In genomic region chr7:2687338-2687869, GRCh38 we compare ENCODE assay signal across 11 cellular contexts. TPM values are rescaled to one million over a fixed set of nuclear protein-coding genes. Genes with fewer than 3 reads are reported as not detected.
DNase-seq lines count a peak whose midpoint lies in the region; ATAC-seq and TF ChIP-seq lines count a peak whose summit lies in the region.
"Had no signal": no experiment of that assay in that cellular context is flagged by ENCODE, and none has a peak within 500 bp of the region (broad histone marks: within the 10 kb centered on the region; RNA-seq: fewer than 3 reads in every experiment).

No MANE protein-coding gene starts in this region.

- no peaks in the 10 kb centered on the region for H4K20me1 ChIP-seq in PC-3 (ENCODE audit: low read length)

- no peaks in the 10 kb centered on the region for H3F3A ChIP-seq in PC-3 (ENCODE audit: low read length, unreplicated experiment)

- ATAC-seq in PC-3 = peak; percentile 36
- no peak for ATAC-seq in stimulated activated effector memory CD8-positive, alpha-beta T cell treated with anti-CD3 and anti-CD28 coated beads, Interleukin-12 subunit alpha, Interleukin-12 subunit beta, amount 100 ng/mL, for 72 hours

- H2AFZ ChIP-seq in PC-3 (ENCODE audit: low read length) = peak overlapping the region; percentile 48; the same call in 1 of the 2 replicates

- POLR2A ChIA-PET in PC-3 (lab: Charles Lee; ENCODE audit: unreplicated experiment) = no interaction called here

- WGBS in spleen, 5 donors = 39 to 69% (median 47%) methylated on average over 12 to 17 of the region's 17 CpGs

- peak overlapping the region; percentile 54 for H3K4me2 ChIP-seq in PC-3 (ENCODE audit: low read length)

- no peaks in the 10 kb centered on the region for H3K9me3 Mint-ChIP-seq in stimulated activated effector memory CD8-positive, alpha-beta T cell treated with anti-CD3 and anti-CD28 coated beads, Interleukin-12 subunit alpha, Interleukin-12 subunit beta, amount 100 ng/mL, for 72 hours

- TF ChIP-seq POLR2A in spleen (IDR thresholded peaks at IDR 0.05) = no peak

- peaks cover 4% of the 10 kb centered on the region for H3K36me3 Mint-ChIP-seq in stimulated activated effector memory CD8-positive, alpha-beta T cell treated with anti-CD3 and anti-CD28 coated beads, Interleukin-12 subunit alpha, Interleukin-12 subunit beta, amount 100 ng/mL, for 72 hours

- no peaks in the 10 kb centered on the region for H3K79me2 ChIP-seq in PC-3 (ENCODE audit: low read length)

- peaks cover 26% of the 10 kb centered on the region for H3K4me1 Mint-ChIP-seq in stimulated activated effector memory CD8-positive, alpha-beta T cell treated with anti-CD3 and anti-CD28 coated beads, Interleukin-12 subunit alpha, Interleukin-12 subunit beta, amount 100 ng/mL, for 72 hours

- H3K9me2 ChIP-seq in PC-3 (replicated peaks; ENCODE audit: low read length) = no peaks in the 10 kb centered on the region

- no peaks in the 10 kb centered on the region for H3K36me3 ChIP-seq in PC-3 (ENCODE audit: low read depth, low read length)
- no peaks in the 10 kb centered on the region for H3K36me3 ChIP-seq in spleen
- H3K36me3 ChIP-seq: WERI-Rb-1 had no signal

- no peak overlapping the region for H3K27ac Mint-ChIP-seq in stimulated activated effector memory CD8-positive, alpha-beta T cell treated with anti-CD3 and anti-CD28 coated beads, Interleukin-12 subunit alpha, Interleukin-12 subunit beta, amount 100 ng/mL, for 72 hours

- H3K4me3 ChIP-seq in PC-3 (ENCODE audit: low read length) (0 out of 2 replicates have a peak overlapping the region, but pooled peaks have one; percentile 27), fibroblast of pulmonary artery (replicated peaks; ENCODE audit: low read depth, low read length) (no peak overlapping the region), spleen (peak overlapping the region in 2 of 8 donors; percentile 34 to 55)

- intact Hi-C loops in PC-3 (cut with micrococcal nuclease) = no loop called here
- intact Hi-C loops in spleen (cut with DNase I; ENCODE audit: low total_unique reads) = loop anchor here (10.0 kb wide), 1 partner anchor 213 kb away; the partner anchor contains the start of gene GRIFIN

- CTCF ChIA-PET in PC-3 (lab: Charles Lee) = no interaction called here

- no peak overlapping the region for H3K4me3 Mint-ChIP-seq in stimulated activated effector memory CD8-positive, alpha-beta T cell treated with anti-CD3 and anti-CD28 coated beads, Interleukin-12 subunit alpha, Interleukin-12 subunit beta, amount 100 ng/mL, for 72 hours

- DNase-seq in DMS 273 (lab: John Stamatoyannopoulos, UW; ENCODE audit: unreplicated experiment) (peak; percentile 59), DMS 273 treated with DMSO at 0.1 percent for 48 hours (lab: John Stamatoyannopoulos, UW) (no peak), PC-3 (no peak), fibroblast of pulmonary artery (ENCODE audit: low read depth) (peak; percentile 27), spleen (peak; percentile 87), COLO829 (ENCODE audit: low spot score) (no peak)
- DNase-seq in stimulated activated effector memory CD8-positive, alpha-beta T cell treated with anti-CD3 and anti-CD28 coated beads, Interleukin-12 subunit alpha, Interleukin-12 subunit beta, amount 100 ng/mL, for 72 hours (ENCODE audit: low spot score in 2 of 2) = no peak
- DNase-seq in activated CD8-positive, alpha-beta memory T cell treated with anti-CD3 and anti-CD28 coated beads, Interleukin-2, amount 50 U/mL, for 48 hours = no peak
- DNase-seq: NCI-H1930, WERI-Rb-1 had no signal

- peaks cover 16% of the 10 kb centered on the region for H3K27me3 ChIP-seq in PC-3 (ENCODE audit: low read length)
- peaks cover 0 to 69% (median 38%) of the 10 kb centered on the region in 7 donors for H3K27me3 ChIP-seq in spleen (replicated peaks in 1 of 7)

- H3K4me1 ChIP-seq in PC-3 (ENCODE audit: insufficient read depth, low read length) (no peaks in the 10 kb centered on the region), spleen (peaks cover 12 to 47% (median 29%) of the 10 kb centered on the region in 6 donors)

- no TSS peak for BruUV-seq in PC-3 (replicated peaks; lab: Mats Ljungman, UMichigan)

- H3K9me3 ChIP-seq in PC-3 (ENCODE audit: low read length) = no peaks in the 10 kb centered on the region
- peaks cover 0 to 6% (median 0%) of the 10 kb centered on the region in 8 donors for H3K9me3 ChIP-seq in spleen

- TF ChIP-seq CTCF in PC-3 (conservative IDR thresholded peaks at IDR 0.05; ENCODE audit: low read depth, low read length) (no peak), fibroblast of pulmonary artery (IDR thresholded peaks at IDR 0.05; ENCODE audit: low read length, missing control alignments) (no peak), spleen (IDR thresholded peaks at IDR 0.05 in 8 of 11, conservative IDR thresholded peaks at IDR 0.05 in 3 of 11) (no peak)

- H3K9ac ChIP-seq in PC-3 (ENCODE audit: low read length) = no peak overlapping the region

- H3K27ac ChIP-seq in PC-3 (ENCODE audit: low read length) (no peak overlapping the region), spleen (peak overlapping the region in 1 of 8 donors; percentile 41)
- H3K27ac ChIP-seq: 22Rv1, WERI-Rb-1 had no signal

RNA-seq across cellular contexts. Expression of gene AMZ1, which starts 0.6 kb away (rescaled TPM):
- 0.75 TPM in 1 of 2 replicates, not detected in the other for total RNA-seq in PC-3 (2014; rRNA removed)
- 1 to 10 TPM in 6 of 7 donors, under 1 TPM in 1; 0.97 to 3.4 (median 1.9) TPM for total RNA-seq in spleen
- 1 to 10 TPM in 1 of 3 donors, under 1 TPM in 2; 0.20 to 1.6 (median 0.57) TPM for polyA plus RNA-seq in spleen

RNA-seq across cellular contexts. Expression of gene TTYH3, which starts 55.6 kb away (rescaled TPM):
- total RNA-seq in PC-3 (2014; rRNA removed) (25.0 and 41.4 TPM in 2 replicates), spleen (100 to 1,000 TPM in 2 of 7 donors, 10 to 100 TPM in 5; 62.6 to 158 (median 86.0) TPM)
- 10 to 100 TPM; 11.9 to 33.0 (median 13.1) TPM for polyA plus RNA-seq in spleen

Comparison
In these comparisons a context has a peak if more than half of its experiments do, and no peak if none do; other contexts are left out.
1. DNase-seq: peak in DMS 273 (single experiment), fibroblast of pulmonary artery (single experiment) and spleen (single experiment); none in DMS 273 treated with DMSO at 0.1 percent for 48 hours (single experiment), PC-3 (single experiment), stimulated activated effector memory CD8-positive, alpha-beta T cell treated with anti-CD3 and anti-CD28 coated beads, Interleukin-12 subunit alpha, Interleukin-12 subunit beta, amount 100 ng/mL, for 72 hours (0 of 2), COLO829 (single experiment) and activated CD8-positive, alpha-beta memory T cell treated with anti-CD3 and anti-CD28 coated beads, Interleukin-2, amount 50 U/mL, for 48 hours (single experiment).